In the genomic region with DNA sequence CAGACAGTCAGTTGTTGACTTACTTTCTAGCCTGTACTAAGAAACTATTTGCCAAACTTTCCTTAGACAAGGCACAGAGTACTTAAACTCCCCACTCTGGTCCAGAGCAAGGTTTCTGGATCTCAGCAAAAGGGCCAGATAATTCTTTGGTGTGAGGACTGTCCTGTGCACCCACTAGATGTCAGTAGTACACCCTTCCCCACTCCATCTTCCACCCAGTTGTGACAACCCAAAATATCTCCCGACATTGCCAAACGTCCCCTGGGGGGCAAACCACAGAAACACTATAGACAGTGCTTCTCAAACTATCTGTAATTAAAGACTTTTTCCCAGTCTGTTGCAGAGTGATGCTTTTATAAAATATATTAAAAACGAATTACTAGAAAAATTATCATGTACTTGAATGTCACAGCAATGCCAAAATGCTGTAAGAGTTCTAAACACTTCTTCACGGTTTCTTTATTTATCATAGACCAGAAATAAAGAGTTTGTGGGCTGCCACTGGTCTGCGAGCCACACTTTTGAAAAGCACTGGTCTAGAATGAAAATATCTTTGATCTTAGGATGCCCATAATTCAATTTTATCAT, we compare ENCODE assay signal across 8 cellular contexts.
A peak's percentile ranks its signal among the peaks of the same experiment; 100 is the strongest.
DNase-seq lines count a peak whose midpoint lies in the region; ATAC-seq and TF ChIP-seq lines count a peak whose summit lies in the region.

No MANE protein-coding gene starts in this region.

- H3F3A ChIP-seq in GM23248 (ENCODE audit: insufficient read depth): no peaks in the 10 kb centered on the region

- H3K9me3 ChIP-seq in GM23248 (ENCODE audit: low read depth): no peaks in the 10 kb centered on the region
- H3K9me3 ChIP-seq in WERI-Rb-1 (ENCODE audit: severe bottlenecking): no peaks in the 10 kb centered on the region

- H3K36me3 ChIP-seq in GM23248 (ENCODE audit: low read depth) (no peaks in the 10 kb centered on the region), WERI-Rb-1 (no peaks in the 10 kb centered on the region)

- H3K4me1 ChIP-seq in GM23248 (ENCODE audit: insufficient read depth): no peaks in the 10 kb centered on the region

- H3K27me3 ChIP-seq in GM23248 (replicated peaks; ENCODE audit: insufficient read depth) (no peaks in the 10 kb centered on the region), WERI-Rb-1 (ENCODE audit: insufficient read depth, low read depth, severe bottlenecking) (no peaks in the 10 kb centered on the region)

- DNase-seq in Right ventricle myocardium inferior (ENCODE audit: missing footprints) (peak; percentile 20), cardiac septum (ENCODE audit: low spot score) (no peak), GM23248 (peak; percentile 65), LHCN-M2 (ENCODE audit: low read depth) (peak; percentile 56), WERI-Rb-1 (peak; percentile 54), left cardiac atrium (peak; percentile 29), middle frontal gyrus (ENCODE audit: extremely low spot score, low spot score) (no peak)
- peak; percentile 1 for DNase-seq in stimulated activated CD8-positive, alpha-beta memory T cell treated with anti-CD3 and anti-CD28 coated beads, Interleukin-4, amount 100 ng/mL, for 24 hours (ENCODE audit: low read depth)

- peak; percentile 83 for TF ChIP-seq CTCF in WERI-Rb-1 (IDR thresholded peaks at IDR 0.05; ENCODE audit: low read depth, low read length)

- H3K79me2 ChIP-seq in GM23248 (ENCODE audit: insufficient read depth): no peaks in the 10 kb centered on the region

- 13 to 14% methylated on average over 5 of the region's 5 CpGs for whole genome bisulfite sequencing in GM23248 (ENCODE audit: low coverage in 1 of 2, low lambda C conversion rate in 2 of 2, missing lambda C conversion rate in 2 of 2), 2 experiments

- peak overlapping the region; percentile 45 for H3K4me2 ChIP-seq in GM23248 (ENCODE audit: unreplicated experiment)

- H2AFZ ChIP-seq in GM23248: no peak overlapping the region

- no peaks in the 10 kb centered on the region for H3K9me2 ChIP-seq in GM23248 (ENCODE audit: insufficient read depth)

- H3K27ac ChIP-seq in GM23248: no peak overlapping the region
- H3K27ac ChIP-seq in WERI-Rb-1: no peak overlapping the region

- H4K20me1 ChIP-seq in GM23248 (ENCODE audit: insufficient read depth): no peaks in the 10 kb centered on the region; the same call in 1 of the 2 replicates

- ATAC-seq in Right ventricle myocardium inferior: peak; percentile 85
- ATAC-seq in left cardiac atrium: peak; percentile 81 to 85

- H3K4me3 ChIP-seq in GM23248: 0 out of 2 replicates have a peak overlapping the region, but pooled peaks have one; percentile 21
- H3K4me3 ChIP-seq in WERI-Rb-1 (ENCODE audit: low read depth, low read length): no peak overlapping the region

- intact Hi-C loops in Right ventricle myocardium inferior (cut with DNase I) (loop anchor here (5.0 to 10.0 kb wide), 4 partner anchors 116 to 554 kb away; no protein-coding TSS in a partner anchor), cardiac septum (cut with DNase I) (loop anchor here (10.0 kb wide), 2 partner anchors 376 to 554 kb away; no protein-coding TSS in a partner anchor), left cardiac atrium (cut with DNase I) (loop anchor here in 1 of 2 donors (2.0 to 10.0 kb wide), 2 partner anchors 378 to 564 kb away; no protein-coding TSS in a partner anchor)

- no peak overlapping the region for H3K9ac ChIP-seq in GM23248

- in situ Hi-C loops in GM23248 (cut with MboI): loop anchor here (25.0 kb wide), 1 partner anchor 368 kb away; no protein-coding TSS in a partner anchor

Comparison
In these comparisons a context has a peak if more than half of its experiments do, and no peak if none do; other contexts are left out.
1. DNase-seq: peak in Right ventricle myocardium inferior (single experiment), GM23248 (single experiment), LHCN-M2 (single experiment), WERI-Rb-1 (single experiment), left cardiac atrium (single experiment) and stimulated activated CD8-positive, alpha-beta memory T cell treated with anti-CD3 and anti-CD28 coated beads, Interleukin-4, amount 100 ng/mL, for 24 hours (single experiment); none in cardiac septum (single experiment) and middle frontal gyrus (single experiment).